Comparison of ENCODE assay signal across 15 cellular contexts in the genomic region with DNA sequence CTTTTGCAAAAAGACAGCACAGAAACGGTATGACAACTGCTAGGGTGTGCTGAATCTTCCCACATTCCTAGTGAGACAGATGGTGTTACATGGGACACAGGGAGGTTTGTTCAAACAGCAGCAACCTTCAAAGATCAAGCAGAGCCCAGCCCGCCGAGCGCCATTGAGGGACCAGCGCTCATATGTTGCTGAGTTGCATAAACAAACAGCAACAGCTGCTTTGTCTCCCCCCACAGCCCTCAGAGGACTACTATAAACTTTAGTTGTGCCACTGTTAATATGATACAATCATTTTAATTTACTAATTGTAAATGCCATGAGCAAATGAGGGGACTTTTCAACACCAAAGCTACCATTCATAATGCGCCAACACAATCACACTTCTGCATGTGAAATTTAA.
DNase-seq lines count a peak whose midpoint lies in the region; ATAC-seq and TF ChIP-seq lines count a peak whose summit lies in the region.
"Had no signal": no experiment of that assay in that cellular context is flagged by ENCODE, and none has a peak within 500 bp of the region (broad histone marks: within the 10 kb centered on the region; RNA-seq: fewer than 3 reads in every experiment).

No MANE protein-coding gene starts in this region.

- H3K4me3 Mint-ChIP-seq in nephron = peak overlapping the region; percentile 44 to 84 (median 65)
- H3K4me3 Mint-ChIP-seq in CD8-positive, alpha-beta memory T cell = no peak overlapping the region
- H3K4me3 Mint-ChIP-seq: B cell had no signal

- peaks cover 81% of the 10 kb centered on the region for H3K36me3 Mint-ChIP-seq in nephron (ENCODE audit: low read depth)
- H3K36me3 Mint-ChIP-seq in CD8-positive, alpha-beta memory T cell = peaks cover 15 to 61% (median 26%) of the 10 kb centered on the region in 3 donors

- DNase-seq in COLO668 (lab: John Stamatoyannopoulos, UW; ENCODE audit: unreplicated experiment) (peak; percentile 15), SHP77 (lab: John Stamatoyannopoulos, UW) (peak; percentile 2 to 55), head of caudate nucleus (peak in 34 of 42 donors; percentile 18 to 77 (median 46)), EL (no peak)
- no peak for DNase-seq in CD8-positive, alpha-beta memory T cell
- no peak for DNase-seq in effector CD4-positive, alpha-beta T cell
- DNase-seq: activated effector memory CD4-positive, alpha-beta T cell treated with anti-CD3 and anti-CD28 coated beads, Interleukin-2, amount 50 U/mL, for 16 hours; GDM1; H7; NCI-H1092 treated with DMSO at 0.1 percent for 48 hours had no signal

- H3K27ac ChIP-seq in CD8-positive, alpha-beta memory T cell (ENCODE audit: low read depth, low read length) = no peak overlapping the region

- H3K4me3 ChIP-seq in CD8-positive, alpha-beta memory T cell (ENCODE audit: low read length) = no peak overlapping the region
- H3K4me3 ChIP-seq: coronary artery had no signal

- intact Hi-C loops in head of caudate nucleus (cut with DNase I) = no loop called here

- H3K36me3 ChIP-seq in CD8-positive, alpha-beta memory T cell (ENCODE audit: insufficient read depth, low read length) = no peaks in the 10 kb centered on the region

- CTCF ChIA-PET in CD8-positive, alpha-beta memory T cell (lab: Charles Lee) = no interaction called here

- peak overlapping the region; percentile 58 to 85 (median 85) for H3K27ac Mint-ChIP-seq in nephron
- H3K27ac Mint-ChIP-seq in CD8-positive, alpha-beta memory T cell = peak overlapping the region in 1 of 8 donors; percentile 50
- H3K27ac Mint-ChIP-seq: B cell had no signal

- no peaks in the 10 kb centered on the region for H3K27me3 ChIP-seq in CD8-positive, alpha-beta memory T cell (ENCODE audit: insufficient read depth, low read length, poor library complexity, severe bottlenecking)

- no peaks in the 10 kb centered on the region for H3K9me3 Mint-ChIP-seq in nephron
- no peaks in the 10 kb centered on the region for H3K9me3 Mint-ChIP-seq in CD8-positive, alpha-beta memory T cell

- ATAC-seq in HG02981 (IDR thresholded peaks at IDR 0.05; ENCODE audit: unreplicated experiment) = no peak
- ATAC-seq: activated CD4-positive, CD25-positive, alpha-beta regulatory T cell treated with anti-CD3 and anti-CD28 coated beads, Interleukin-2, amount 50 U/mL, for 24 hours had no signal

- POLR2A ChIA-PET in CD8-positive, alpha-beta memory T cell (lab: Charles Lee) = no interaction called here

- no peaks in the 10 kb centered on the region for H3K4me1 ChIP-seq in CD8-positive, alpha-beta memory T cell (ENCODE audit: insufficient read depth, low read length)

- H3K4me1 Mint-ChIP-seq in nephron = peaks cover 55% of the 10 kb centered on the region
- H3K4me1 Mint-ChIP-seq in CD8-positive, alpha-beta memory T cell = peaks cover 11 to 17% (median 13%) of the 10 kb centered on the region in 3 donors

- no peaks in the 10 kb centered on the region for H3K9me3 ChIP-seq in CD8-positive, alpha-beta memory T cell (ENCODE audit: low read length)

- no peak for TF ChIP-seq CTCF in nephron (IDR thresholded peaks at IDR 0.05; ENCODE audit: unreplicated experiment in 3 of 3)

- H3K27me3 Mint-ChIP-seq in nephron (ENCODE audit: low read depth) = no peaks in the 10 kb centered on the region
- no peaks in the 10 kb centered on the region for H3K27me3 Mint-ChIP-seq in CD8-positive, alpha-beta memory T cell
- H3K27me3 Mint-ChIP-seq: B cell had no signal

Comparison
In these comparisons a context has a peak if more than half of its experiments do, and no peak if none do; other contexts are left out.
1. DNase-seq: peak in COLO668 (single experiment), SHP77 (2 of 2) and head of caudate nucleus (34 of 42); none in CD8-positive, alpha-beta memory T cell (0 of 5), effector CD4-positive, alpha-beta T cell (single experiment) and EL (single experiment).
2. H3K4me3 Mint-ChIP-seq: peak in nephron (3 of 3); none in CD8-positive, alpha-beta memory T cell (0 of 7).